Comparison of ENCODE assay signal across 1 cellular context in the genomic region with DNA sequence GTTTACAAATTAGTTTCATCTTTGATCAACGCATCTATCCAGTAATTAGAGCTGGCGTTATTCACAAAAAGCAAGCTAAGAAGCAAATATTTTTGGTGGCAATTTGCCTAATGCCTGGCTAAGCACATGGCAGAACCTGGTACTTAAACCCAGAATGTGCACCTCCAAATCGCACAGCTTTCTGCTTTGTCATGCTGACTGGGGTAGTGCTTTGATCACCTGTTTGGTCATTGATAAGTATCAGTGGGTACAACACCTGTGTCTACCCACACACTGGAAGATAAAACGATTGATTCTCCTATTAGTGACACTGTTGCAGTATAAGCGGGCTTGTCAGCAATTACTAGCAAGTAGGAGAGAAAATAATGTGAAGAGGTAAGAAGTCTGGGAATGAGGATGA.
TF ChIP-seq lines count a peak whose summit lies in the region.

No MANE protein-coding gene starts in this region.

TF ChIP-seq in K562, 482 proteins besides CTCF, POLR2A, EP300 and RAD21 (continued from another document and continues in another):
- no peak for TF ChIP-seq E2F4 (CRISPR knock-in tag; IDR thresholded peaks at IDR 0.05; ENCODE audit: low read depth)
- TF ChIP-seq FOXP4 (CRISPR knock-in tag; IDR thresholded peaks at IDR 0.05; ENCODE audit: borderline replicate concordance) = no peak
- no peak for TF ChIP-seq EP400 (IDR thresholded peaks at IDR 0.05)
- no peak for TF ChIP-seq OTX1 (CRISPR knock-in tag; IDR thresholded peaks at IDR 0.05)
- TF ChIP-seq HOXB6 (CRISPR knock-in tag; IDR thresholded peaks at IDR 0.05; ENCODE audit: borderline replicate concordance) = no peak
- no peak for TF ChIP-seq U2AF1 (optimal IDR thresholded peaks at IDR 0.05; ENCODE audit: low read depth, low read length)
- no peak for TF ChIP-seq NR2F6 (CRISPR knock-in tag; IDR thresholded peaks at IDR 0.05)
- TF ChIP-seq HMGXB4 (CRISPR knock-in tag; IDR thresholded peaks at IDR 0.05) = no peak
- TF ChIP-seq ZNF57 (CRISPR knock-in tag; IDR thresholded peaks at IDR 0.05) = no peak
- TF ChIP-seq JUNB (CRISPR knock-in tag; conservative IDR thresholded peaks at IDR 0.05) = no peak
- no peak for TF ChIP-seq ZSCAN32 (CRISPR knock-in tag; IDR thresholded peaks at IDR 0.05)
- no peak for TF ChIP-seq ZBTB5 (IDR thresholded peaks at IDR 0.05)
- TF ChIP-seq GATAD2B (IDR thresholded peaks at IDR 0.05; ENCODE audit: borderline replicate concordance) = 0 out of 2 replicates have a peak, but pooled peaks have one; percentile 24
- TF ChIP-seq, protein P1, sequence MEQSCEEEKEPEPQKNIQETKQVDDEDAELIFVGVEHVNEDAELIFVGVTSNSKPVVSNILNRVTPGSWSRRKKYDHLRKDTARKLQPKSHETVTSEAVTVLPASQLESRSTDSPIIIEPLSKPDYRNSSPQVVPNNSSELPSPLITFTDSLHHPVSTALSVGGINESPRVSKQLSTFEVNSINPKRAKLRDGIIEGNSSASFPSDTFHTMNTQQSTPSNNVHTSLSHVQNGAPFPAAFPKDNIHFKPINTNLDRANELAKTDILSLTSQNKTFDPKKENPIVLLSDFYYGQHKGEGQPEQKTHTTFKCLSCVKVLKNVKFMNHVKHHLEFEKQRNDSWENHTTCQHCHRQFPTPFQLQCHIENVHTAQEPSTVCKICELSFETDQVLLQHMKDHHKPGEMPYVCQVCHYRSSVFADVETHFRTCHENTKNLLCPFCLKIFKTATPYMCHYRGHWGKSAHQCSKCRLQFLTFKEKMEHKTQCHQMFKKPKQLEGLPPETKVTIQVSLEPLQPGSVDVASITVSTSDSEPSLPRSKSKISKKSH (CRISPR knock-in tag; IDR thresholded peaks at IDR 0.05) = no peak
- TF ChIP-seq, protein P2, sequence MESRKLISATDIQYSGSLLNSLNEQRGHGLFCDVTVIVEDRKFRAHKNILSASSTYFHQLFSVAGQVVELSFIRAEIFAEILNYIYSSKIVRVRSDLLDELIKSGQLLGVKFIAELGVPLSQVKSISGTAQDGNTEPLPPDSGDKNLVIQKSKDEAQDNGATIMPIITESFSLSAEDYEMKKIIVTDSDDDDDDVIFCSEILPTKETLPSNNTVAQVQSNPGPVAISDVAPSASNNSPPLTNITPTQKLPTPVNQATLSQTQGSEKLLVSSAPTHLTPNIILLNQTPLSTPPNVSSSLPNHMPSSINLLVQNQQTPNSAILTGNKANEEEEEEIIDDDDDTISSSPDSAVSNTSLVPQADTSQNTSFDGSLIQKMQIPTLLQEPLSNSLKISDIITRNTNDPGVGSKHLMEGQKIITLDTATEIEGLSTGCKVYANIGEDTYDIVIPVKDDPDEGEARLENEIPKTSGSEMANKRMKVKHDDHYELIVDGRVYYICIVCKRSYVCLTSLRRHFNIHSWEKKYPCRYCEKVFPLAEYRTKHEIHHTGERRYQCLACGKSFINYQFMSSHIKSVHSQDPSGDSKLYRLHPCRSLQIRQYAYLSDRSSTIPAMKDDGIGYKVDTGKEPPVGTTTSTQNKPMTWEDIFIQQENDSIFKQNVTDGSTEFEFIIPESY (CRISPR knock-in tag; IDR thresholded peaks at IDR 0.05) = no peak
- no peak for TF ChIP-seq KLF6 (CRISPR knock-in tag; IDR thresholded peaks at IDR 0.05; ENCODE audit: borderline replicate concordance)
- no peak for TF ChIP-seq ZBTB8A (IDR thresholded peaks at IDR 0.05; ENCODE audit: partially characterized antibody)
- TF ChIP-seq NFIC (IDR thresholded peaks at IDR 0.05) = 0 out of 2 replicates have a peak, but pooled peaks have one; percentile 4
- no peak for TF ChIP-seq ZNF444 (CRISPR knock-in tag; IDR thresholded peaks at IDR 0.05)
- no peak for TF ChIP-seq ESRRA (IDR thresholded peaks at IDR 0.05; ENCODE audit: borderline replicate concordance, low read depth)
- TF ChIP-seq ELF4 (CRISPR knock-in tag; IDR thresholded peaks at IDR 0.05) = no peak
- no peak for TF ChIP-seq RUNX1 (IDR thresholded peaks at IDR 0.05; ENCODE audit: low read depth)
- TF ChIP-seq BRD9 (IDR thresholded peaks at IDR 0.05; ENCODE audit: low read depth, partially characterized antibody) = no peak
- TF ChIP-seq POLR2AphosphoS5 (IDR thresholded peaks at IDR 0.05; ENCODE audit: control insufficient read depth, insufficient read depth, low read depth, low read length) = no peak
- no peak for TF ChIP-seq GTF2B (IDR thresholded peaks at IDR 0.05; ENCODE audit: extremely low read depth, insufficient read length)
- TF ChIP-seq ZFX (CRISPR knock-in tag; IDR thresholded peaks at IDR 0.05) = no peak
- TF ChIP-seq MECOM (CRISPR knock-in tag; IDR thresholded peaks at IDR 0.05) = no peak
- TF ChIP-seq, protein P3, sequence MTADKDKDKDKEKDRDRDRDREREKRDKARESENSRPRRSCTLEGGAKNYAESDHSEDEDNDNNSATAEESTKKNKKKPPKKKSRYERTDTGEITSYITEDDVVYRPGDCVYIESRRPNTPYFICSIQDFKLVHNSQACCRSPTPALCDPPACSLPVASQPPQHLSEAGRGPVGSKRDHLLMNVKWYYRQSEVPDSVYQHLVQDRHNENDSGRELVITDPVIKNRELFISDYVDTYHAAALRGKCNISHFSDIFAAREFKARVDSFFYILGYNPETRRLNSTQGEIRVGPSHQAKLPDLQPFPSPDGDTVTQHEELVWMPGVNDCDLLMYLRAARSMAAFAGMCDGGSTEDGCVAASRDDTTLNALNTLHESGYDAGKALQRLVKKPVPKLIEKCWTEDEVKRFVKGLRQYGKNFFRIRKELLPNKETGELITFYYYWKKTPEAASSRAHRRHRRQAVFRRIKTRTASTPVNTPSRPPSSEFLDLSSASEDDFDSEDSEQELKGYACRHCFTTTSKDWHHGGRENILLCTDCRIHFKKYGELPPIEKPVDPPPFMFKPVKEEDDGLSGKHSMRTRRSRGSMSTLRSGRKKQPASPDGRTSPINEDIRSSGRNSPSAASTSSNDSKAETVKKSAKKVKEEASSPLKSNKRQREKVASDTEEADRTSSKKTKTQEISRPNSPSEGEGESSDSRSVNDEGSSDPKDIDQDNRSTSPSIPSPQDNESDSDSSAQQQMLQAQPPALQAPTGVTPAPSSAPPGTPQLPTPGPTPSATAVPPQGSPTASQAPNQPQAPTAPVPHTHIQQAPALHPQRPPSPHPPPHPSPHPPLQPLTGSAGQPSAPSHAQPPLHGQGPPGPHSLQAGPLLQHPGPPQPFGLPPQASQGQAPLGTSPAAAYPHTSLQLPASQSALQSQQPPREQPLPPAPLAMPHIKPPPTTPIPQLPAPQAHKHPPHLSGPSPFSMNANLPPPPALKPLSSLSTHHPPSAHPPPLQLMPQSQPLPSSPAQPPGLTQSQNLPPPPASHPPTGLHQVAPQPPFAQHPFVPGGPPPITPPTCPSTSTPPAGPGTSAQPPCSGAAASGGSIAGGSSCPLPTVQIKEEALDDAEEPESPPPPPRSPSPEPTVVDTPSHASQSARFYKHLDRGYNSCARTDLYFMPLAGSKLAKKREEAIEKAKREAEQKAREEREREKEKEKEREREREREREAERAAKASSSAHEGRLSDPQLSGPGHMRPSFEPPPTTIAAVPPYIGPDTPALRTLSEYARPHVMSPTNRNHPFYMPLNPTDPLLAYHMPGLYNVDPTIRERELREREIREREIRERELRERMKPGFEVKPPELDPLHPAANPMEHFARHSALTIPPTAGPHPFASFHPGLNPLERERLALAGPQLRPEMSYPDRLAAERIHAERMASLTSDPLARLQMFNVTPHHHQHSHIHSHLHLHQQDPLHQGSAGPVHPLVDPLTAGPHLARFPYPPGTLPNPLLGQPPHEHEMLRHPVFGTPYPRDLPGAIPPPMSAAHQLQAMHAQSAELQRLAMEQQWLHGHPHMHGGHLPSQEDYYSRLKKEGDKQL (CRISPR knock-in tag; IDR thresholded peaks at IDR 0.05; ENCODE audit: borderline replicate concordance) = no peak
- peak; percentile 51; the same call in 1 of the 2 replicates for TF ChIP-seq MAFK (IDR thresholded peaks at IDR 0.05; ENCODE audit: low read length)
- TF ChIP-seq PATZ1 (CRISPR knock-in tag; IDR thresholded peaks at IDR 0.05; ENCODE audit: borderline replicate concordance) = no peak
- TF ChIP-seq ZFP30 (CRISPR knock-in tag; IDR thresholded peaks at IDR 0.05; ENCODE audit: borderline replicate concordance) = no peak
- TF ChIP-seq SREBF2 (CRISPR knock-in tag; IDR thresholded peaks at IDR 0.05) = no peak
- TF ChIP-seq FUS (optimal IDR thresholded peaks at IDR 0.05; ENCODE audit: low read depth, low read length) = no peak
- TF ChIP-seq HNRNPUL1 (IDR thresholded peaks at IDR 0.05; ENCODE audit: low read length) = no peak
- TF ChIP-seq SMC3 (conservative IDR thresholded peaks at IDR 0.05; ENCODE audit: insufficient read depth, low read depth, low read length) = no peak
- TF ChIP-seq CEBPG (CRISPR knock-in tag; IDR thresholded peaks at IDR 0.05) = no peak
- no peak for TF ChIP-seq CEBPG (tag; conservative IDR thresholded peaks at IDR 0.05 in 1 of 2, IDR thresholded peaks at IDR 0.05 in 1 of 2)
- no peak for TF ChIP-seq DACH1 (IDR thresholded peaks at IDR 0.05; ENCODE audit: partially characterized antibody)
